ENCODE assay signal across 1 cellular context in the genomic region with DNA sequence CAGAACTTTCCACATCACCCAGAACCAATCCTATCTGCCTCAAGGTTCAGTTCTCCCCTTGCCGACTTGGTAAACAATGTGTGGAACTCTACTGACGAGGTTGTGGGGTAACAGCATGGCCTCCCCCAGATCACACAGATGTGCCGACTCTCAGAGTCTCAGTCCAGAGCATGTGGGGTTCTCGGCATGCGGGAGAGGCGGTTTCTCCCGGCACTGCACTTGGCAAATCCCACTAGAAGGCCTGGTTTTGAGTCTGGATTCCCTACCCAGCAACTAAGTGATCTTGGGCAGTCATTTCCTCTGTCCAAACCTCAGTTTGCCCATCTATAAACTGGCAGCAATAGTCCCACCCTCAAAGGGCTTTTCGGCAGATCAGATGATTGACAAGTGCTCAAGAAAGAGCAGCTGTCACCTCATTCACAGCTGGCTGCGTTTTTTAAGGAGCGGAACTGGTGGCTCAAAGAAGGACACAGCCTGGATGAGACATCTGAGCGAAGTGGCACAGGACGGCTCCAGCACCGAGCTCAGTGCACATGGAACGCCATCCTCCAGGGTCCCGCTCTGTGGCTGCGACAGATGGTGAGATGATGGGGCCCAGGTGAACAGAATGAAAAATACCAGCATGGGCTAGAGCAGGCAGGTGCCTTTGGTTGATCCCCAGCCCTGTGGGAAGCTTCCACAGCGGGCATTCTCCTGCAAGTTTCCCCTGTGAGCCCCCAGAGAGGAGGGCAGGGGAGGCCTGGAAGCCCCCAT.
A peak's percentile ranks its signal among the peaks of the same experiment; 100 is the strongest.
TF ChIP-seq lines count a peak whose summit lies in the region.

No MANE protein-coding gene starts in this region.

TF ChIP-seq in HepG2, 621 proteins besides CTCF, POLR2A, EP300 and RAD21 (continued from another document and continues in another):
- TF ChIP-seq SOX5 (CRISPR knock-in tag; IDR thresholded peaks at IDR 0.05; ENCODE audit: borderline replicate concordance) (no peak), ZC3H4 (CRISPR knock-in tag; IDR thresholded peaks at IDR 0.05; ENCODE audit: borderline replicate concordance) (no peak), ZNF44 (CRISPR knock-in tag; IDR thresholded peaks at IDR 0.05) (no peak), TEAD2 (CRISPR knock-in tag; IDR thresholded peaks at IDR 0.05) (no peak), CHD2 (IDR thresholded peaks at IDR 0.05; ENCODE audit: low read depth, low read length) (no peak), ZBTB38 (CRISPR knock-in tag; IDR thresholded peaks at IDR 0.05) (peak; percentile 81), LCORL (IDR thresholded peaks at IDR 0.05) (no peak), LCORL (CRISPR knock-in tag; IDR thresholded peaks at IDR 0.05) (no peak), SNRNP70 (IDR thresholded peaks at IDR 0.05; ENCODE audit: low read depth, low read length) (no peak), MAZ (IDR thresholded peaks at IDR 0.05; ENCODE audit: borderline replicate concordance, low read depth, low read length) (no peak), MAZ (CRISPR knock-in tag; IDR thresholded peaks at IDR 0.05; ENCODE audit: low read depth) (no peak), SMAD9 (CRISPR knock-in tag; IDR thresholded peaks at IDR 0.05) (no peak), SOX13 (IDR thresholded peaks at IDR 0.05) (no peak), SOX13 (CRISPR knock-in tag; conservative IDR thresholded peaks at IDR 0.05 in 1 of 2, IDR thresholded peaks at IDR 0.05 in 1 of 2) (no peak), ZNF737 (CRISPR knock-in tag; IDR thresholded peaks at IDR 0.05; ENCODE audit: borderline replicate concordance) (no peak), DNMT3B (CRISPR knock-in tag; conservative IDR thresholded peaks at IDR 0.05) (no peak), ATM (IDR thresholded peaks at IDR 0.05; ENCODE audit: borderline replicate concordance) (no peak), ZNF274 (CRISPR knock-in tag; IDR thresholded peaks at IDR 0.05) (no peak), SMC3 (IDR thresholded peaks at IDR 0.05; ENCODE audit: low read length) (no peak), MYC (CRISPR knock-in tag; IDR thresholded peaks at IDR 0.05; ENCODE audit: borderline replicate concordance) (peak; percentile 17; the same call in 1 of the 2 replicates), ZNF564 (CRISPR knock-in tag; IDR thresholded peaks at IDR 0.05) (no peak), ZNF607 (CRISPR knock-in tag; IDR thresholded peaks at IDR 0.05; ENCODE audit: borderline replicate concordance) (no peak), ZNF619 (CRISPR knock-in tag; IDR thresholded peaks at IDR 0.05) (no peak), SMAD1 (CRISPR knock-in tag; IDR thresholded peaks at IDR 0.05; ENCODE audit: borderline replicate concordance, low read depth) (no peak), ZFP1 (CRISPR knock-in tag; IDR thresholded peaks at IDR 0.05) (no peak), ZSCAN20 (CRISPR knock-in tag; IDR thresholded peaks at IDR 0.05; ENCODE audit: borderline replicate concordance) (no peak)
- TF ChIP-seq, protein P1, sequence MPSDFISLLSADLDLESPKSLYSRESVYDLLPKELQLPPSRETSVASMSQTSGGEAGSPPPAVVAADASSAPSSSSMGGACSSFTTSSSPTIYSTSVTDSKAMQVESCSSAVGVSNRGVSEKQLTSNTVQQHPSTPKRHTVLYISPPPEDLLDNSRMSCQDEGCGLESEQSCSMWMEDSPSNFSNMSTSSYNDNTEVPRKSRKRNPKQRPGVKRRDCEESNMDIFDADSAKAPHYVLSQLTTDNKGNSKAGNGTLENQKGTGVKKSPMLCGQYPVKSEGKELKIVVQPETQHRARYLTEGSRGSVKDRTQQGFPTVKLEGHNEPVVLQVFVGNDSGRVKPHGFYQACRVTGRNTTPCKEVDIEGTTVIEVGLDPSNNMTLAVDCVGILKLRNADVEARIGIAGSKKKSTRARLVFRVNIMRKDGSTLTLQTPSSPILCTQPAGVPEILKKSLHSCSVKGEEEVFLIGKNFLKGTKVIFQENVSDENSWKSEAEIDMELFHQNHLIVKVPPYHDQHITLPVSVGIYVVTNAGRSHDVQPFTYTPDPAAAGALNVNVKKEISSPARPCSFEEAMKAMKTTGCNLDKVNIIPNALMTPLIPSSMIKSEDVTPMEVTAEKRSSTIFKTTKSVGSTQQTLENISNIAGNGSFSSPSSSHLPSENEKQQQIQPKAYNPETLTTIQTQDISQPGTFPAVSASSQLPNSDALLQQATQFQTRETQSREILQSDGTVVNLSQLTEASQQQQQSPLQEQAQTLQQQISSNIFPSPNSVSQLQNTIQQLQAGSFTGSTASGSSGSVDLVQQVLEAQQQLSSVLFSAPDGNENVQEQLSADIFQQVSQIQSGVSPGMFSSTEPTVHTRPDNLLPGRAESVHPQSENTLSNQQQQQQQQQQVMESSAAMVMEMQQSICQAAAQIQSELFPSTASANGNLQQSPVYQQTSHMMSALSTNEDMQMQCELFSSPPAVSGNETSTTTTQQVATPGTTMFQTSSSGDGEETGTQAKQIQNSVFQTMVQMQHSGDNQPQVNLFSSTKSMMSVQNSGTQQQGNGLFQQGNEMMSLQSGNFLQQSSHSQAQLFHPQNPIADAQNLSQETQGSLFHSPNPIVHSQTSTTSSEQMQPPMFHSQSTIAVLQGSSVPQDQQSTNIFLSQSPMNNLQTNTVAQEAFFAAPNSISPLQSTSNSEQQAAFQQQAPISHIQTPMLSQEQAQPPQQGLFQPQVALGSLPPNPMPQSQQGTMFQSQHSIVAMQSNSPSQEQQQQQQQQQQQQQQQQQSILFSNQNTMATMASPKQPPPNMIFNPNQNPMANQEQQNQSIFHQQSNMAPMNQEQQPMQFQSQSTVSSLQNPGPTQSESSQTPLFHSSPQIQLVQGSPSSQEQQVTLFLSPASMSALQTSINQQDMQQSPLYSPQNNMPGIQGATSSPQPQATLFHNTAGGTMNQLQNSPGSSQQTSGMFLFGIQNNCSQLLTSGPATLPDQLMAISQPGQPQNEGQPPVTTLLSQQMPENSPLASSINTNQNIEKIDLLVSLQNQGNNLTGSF (CRISPR knock-in tag; IDR thresholded peaks at IDR 0.05), result peak; percentile 47; the same call in 1 of the 2 replicates
- TF ChIP-seq, protein P2, sequence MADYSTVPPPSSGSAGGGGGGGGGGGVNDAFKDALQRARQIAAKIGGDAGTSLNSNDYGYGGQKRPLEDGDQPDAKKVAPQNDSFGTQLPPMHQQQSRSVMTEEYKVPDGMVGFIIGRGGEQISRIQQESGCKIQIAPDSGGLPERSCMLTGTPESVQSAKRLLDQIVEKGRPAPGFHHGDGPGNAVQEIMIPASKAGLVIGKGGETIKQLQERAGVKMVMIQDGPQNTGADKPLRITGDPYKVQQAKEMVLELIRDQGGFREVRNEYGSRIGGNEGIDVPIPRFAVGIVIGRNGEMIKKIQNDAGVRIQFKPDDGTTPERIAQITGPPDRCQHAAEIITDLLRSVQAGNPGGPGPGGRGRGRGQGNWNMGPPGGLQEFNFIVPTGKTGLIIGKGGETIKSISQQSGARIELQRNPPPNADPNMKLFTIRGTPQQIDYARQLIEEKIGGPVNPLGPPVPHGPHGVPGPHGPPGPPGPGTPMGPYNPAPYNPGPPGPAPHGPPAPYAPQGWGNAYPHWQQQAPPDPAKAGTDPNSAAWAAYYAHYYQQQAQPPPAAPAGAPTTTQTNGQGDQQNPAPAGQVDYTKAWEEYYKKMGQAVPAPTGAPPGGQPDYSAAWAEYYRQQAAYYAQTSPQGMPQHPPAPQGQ (CRISPR knock-in tag; IDR thresholded peaks at IDR 0.05; ENCODE audit: borderline replicate concordance), result no peak
- TF ChIP-seq, protein P3, sequence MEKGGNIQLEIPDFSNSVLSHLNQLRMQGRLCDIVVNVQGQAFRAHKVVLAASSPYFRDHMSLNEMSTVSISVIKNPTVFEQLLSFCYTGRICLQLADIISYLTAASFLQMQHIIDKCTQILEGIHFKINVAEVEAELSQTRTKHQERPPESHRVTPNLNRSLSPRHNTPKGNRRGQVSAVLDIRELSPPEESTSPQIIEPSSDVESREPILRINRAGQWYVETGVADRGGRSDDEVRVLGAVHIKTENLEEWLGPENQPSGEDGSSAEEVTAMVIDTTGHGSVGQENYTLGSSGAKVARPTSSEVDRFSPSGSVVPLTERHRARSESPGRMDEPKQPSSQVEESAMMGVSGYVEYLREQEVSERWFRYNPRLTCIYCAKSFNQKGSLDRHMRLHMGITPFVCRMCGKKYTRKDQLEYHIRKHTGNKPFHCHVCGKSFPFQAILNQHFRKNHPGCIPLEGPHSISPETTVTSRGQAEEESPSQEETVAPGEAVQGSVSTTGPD (CRISPR knock-in tag; IDR thresholded peaks at IDR 0.05), result no peak
- TF ChIP-seq, protein P4, sequence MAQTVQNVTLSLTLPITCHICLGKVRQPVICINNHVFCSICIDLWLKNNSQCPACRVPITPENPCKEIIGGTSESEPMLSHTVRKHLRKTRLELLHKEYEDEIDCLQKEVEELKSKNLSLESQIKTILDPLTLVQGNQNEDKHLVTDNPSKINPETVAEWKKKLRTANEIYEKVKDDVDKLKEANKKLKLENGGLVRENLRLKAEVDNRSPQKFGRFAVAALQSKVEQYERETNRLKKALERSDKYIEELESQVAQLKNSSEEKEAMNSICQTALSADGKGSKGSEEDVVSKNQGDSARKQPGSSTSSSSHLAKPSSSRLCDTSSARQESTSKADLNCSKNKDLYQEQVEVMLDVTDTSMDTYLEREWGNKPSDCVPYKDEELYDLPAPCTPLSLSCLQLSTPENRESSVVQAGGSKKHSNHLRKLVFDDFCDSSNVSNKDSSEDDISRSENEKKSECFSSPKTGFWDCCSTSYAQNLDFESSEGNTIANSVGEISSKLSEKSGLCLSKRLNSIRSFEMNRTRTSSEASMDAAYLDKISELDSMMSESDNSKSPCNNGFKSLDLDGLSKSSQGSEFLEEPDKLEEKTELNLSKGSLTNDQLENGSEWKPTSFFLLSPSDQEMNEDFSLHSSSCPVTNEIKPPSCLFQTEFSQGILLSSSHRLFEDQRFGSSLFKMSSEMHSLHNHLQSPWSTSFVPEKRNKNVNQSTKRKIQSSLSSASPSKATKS (CRISPR knock-in tag; IDR thresholded peaks at IDR 0.05), result no peak
- TF ChIP-seq, protein P5, sequence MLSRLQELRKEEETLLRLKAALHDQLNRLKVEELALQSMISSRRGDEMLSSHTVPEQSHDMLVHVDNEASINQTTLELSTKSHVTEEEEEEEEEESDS (CRISPR knock-in tag; IDR thresholded peaks at IDR 0.05; ENCODE audit: borderline replicate concordance), result no peak
- TF ChIP-seq, protein P6, sequence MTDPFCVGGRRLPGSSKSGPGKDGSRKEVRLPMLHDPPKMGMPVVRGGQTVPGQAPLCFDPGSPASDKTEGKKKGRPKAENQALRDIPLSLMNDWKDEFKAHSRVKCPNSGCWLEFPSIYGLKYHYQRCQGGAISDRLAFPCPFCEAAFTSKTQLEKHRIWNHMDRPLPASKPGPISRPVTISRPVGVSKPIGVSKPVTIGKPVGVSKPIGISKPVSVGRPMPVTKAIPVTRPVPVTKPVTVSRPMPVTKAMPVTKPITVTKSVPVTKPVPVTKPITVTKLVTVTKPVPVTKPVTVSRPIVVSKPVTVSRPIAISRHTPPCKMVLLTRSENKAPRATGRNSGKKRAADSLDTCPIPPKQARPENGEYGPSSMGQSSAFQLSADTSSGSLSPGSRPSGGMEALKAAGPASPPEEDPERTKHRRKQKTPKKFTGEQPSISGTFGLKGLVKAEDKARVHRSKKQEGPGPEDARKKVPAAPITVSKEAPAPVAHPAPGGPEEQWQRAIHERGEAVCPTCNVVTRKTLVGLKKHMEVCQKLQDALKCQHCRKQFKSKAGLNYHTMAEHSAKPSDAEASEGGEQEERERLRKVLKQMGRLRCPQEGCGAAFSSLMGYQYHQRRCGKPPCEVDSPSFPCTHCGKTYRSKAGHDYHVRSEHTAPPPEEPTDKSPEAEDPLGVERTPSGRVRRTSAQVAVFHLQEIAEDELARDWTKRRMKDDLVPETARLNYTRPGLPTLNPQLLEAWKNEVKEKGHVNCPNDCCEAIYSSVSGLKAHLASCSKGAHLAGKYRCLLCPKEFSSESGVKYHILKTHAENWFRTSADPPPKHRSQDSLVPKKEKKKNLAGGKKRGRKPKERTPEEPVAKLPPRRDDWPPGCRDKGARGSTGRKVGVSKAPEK (CRISPR knock-in tag; IDR thresholded peaks at IDR 0.05; ENCODE audit: borderline replicate concordance), result no peak
- TF ChIP-seq, protein P7, sequence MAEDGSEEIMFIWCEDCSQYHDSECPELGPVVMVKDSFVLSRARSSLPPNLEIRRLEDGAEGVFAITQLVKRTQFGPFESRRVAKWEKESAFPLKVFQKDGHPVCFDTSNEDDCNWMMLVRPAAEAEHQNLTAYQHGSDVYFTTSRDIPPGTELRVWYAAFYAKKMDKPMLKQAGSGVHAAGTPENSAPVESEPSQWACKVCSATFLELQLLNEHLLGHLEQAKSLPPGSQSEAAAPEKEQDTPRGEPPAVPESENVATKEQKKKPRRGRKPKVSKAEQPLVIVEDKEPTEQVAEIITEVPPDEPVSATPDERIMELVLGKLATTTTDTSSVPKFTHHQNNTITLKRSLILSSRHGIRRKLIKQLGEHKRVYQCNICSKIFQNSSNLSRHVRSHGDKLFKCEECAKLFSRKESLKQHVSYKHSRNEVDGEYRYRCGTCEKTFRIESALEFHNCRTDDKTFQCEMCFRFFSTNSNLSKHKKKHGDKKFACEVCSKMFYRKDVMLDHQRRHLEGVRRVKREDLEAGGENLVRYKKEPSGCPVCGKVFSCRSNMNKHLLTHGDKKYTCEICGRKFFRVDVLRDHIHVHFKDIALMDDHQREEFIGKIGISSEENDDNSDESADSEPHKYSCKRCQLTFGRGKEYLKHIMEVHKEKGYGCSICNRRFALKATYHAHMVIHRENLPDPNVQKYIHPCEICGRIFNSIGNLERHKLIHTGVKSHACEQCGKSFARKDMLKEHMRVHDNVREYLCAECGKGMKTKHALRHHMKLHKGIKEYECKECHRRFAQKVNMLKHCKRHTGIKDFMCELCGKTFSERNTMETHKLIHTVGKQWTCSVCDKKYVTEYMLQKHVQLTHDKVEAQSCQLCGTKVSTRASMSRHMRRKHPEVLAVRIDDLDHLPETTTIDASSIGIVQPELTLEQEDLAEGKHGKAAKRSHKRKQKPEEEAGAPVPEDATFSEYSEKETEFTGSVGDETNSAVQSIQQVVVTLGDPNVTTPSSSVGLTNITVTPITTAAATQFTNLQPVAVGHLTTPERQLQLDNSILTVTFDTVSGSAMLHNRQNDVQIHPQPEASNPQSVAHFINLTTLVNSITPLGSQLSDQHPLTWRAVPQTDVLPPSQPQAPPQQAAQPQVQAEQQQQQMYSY (CRISPR knock-in tag; IDR thresholded peaks at IDR 0.05), result no peak
- TF ChIP-seq, protein P8, sequence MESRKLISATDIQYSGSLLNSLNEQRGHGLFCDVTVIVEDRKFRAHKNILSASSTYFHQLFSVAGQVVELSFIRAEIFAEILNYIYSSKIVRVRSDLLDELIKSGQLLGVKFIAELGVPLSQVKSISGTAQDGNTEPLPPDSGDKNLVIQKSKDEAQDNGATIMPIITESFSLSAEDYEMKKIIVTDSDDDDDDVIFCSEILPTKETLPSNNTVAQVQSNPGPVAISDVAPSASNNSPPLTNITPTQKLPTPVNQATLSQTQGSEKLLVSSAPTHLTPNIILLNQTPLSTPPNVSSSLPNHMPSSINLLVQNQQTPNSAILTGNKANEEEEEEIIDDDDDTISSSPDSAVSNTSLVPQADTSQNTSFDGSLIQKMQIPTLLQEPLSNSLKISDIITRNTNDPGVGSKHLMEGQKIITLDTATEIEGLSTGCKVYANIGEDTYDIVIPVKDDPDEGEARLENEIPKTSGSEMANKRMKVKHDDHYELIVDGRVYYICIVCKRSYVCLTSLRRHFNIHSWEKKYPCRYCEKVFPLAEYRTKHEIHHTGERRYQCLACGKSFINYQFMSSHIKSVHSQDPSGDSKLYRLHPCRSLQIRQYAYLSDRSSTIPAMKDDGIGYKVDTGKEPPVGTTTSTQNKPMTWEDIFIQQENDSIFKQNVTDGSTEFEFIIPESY (CRISPR knock-in tag; IDR thresholded peaks at IDR 0.05), result peak; percentile 41; the same call in 1 of the 2 replicates
- TF ChIP-seq, protein P9, sequence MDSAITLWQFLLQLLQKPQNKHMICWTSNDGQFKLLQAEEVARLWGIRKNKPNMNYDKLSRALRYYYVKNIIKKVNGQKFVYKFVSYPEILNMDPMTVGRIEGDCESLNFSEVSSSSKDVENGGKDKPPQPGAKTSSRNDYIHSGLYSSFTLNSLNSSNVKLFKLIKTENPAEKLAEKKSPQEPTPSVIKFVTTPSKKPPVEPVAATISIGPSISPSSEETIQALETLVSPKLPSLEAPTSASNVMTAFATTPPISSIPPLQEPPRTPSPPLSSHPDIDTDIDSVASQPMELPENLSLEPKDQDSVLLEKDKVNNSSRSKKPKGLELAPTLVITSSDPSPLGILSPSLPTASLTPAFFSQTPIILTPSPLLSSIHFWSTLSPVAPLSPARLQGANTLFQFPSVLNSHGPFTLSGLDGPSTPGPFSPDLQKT (CRISPR knock-in tag; IDR thresholded peaks at IDR 0.05; ENCODE audit: borderline replicate concordance), result no peak
